Comparison of ENCODE assay signal across 16 cellular contexts in the genomic region with DNA sequence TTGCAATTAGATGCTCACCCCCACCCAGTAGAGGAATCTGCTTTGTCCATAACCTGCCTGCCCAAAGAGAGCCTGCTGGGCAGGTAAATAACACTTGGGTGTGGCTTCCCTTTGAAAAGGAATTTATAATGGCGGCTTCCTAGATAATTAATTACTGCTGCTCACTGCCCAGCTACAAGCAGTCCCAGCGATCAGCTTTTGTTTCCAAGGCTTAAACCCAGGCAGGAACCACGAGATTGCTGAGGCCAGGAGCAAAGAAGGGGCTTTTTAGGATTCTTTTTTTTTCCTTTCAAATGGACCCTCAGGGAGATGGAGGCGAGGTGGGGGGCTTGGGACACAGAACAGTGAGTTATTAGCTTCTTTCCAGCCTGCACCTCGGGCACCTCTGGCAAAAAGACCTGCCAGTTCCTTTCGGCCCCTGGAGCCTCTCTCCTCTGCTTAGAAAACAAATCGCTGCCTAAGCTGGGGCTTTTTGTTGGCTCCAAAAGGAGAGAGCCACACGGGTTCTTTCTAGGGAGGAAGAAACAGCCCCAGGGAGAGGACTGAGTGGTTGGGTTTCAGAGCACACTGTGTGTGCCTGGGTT.
A peak's percentile ranks its signal among the peaks of the same experiment; 100 is the strongest.
DNase-seq lines count a peak whose midpoint lies in the region; ATAC-seq lines count a peak whose summit lies in the region.
"Had no signal": no experiment of that assay in that cellular context is flagged by ENCODE, and none has a peak within 500 bp of the region (broad histone marks: within the 10 kb centered on the region; RNA-seq: fewer than 3 reads in every experiment).

No MANE protein-coding gene starts in this region.

- peak overlapping the region; percentile 88 for H3K27ac ChIP-seq in HUES64 (ENCODE audit: low read depth, low read length)
- peak overlapping the region; percentile 46 for H3K27ac ChIP-seq in muscle layer of duodenum (ENCODE audit: low read length)
- H3K27ac ChIP-seq: foreskin keratinocyte, SJSA1 had no signal

- peak overlapping the region; percentile 60; the same call in 1 of the 2 replicates for H3K9ac ChIP-seq in HUES64 (ENCODE audit: low read depth, low read length)

- H3K9me3 ChIP-seq in HUES64 (ENCODE audit: insufficient read depth, low read depth, low read length): no peaks in the 10 kb centered on the region
- no peaks in the 10 kb centered on the region for H3K9me3 ChIP-seq in muscle layer of duodenum (ENCODE audit: control insufficient read depth in 1 of 2, low read length in 2 of 2)

- ATAC-seq in esophagus mucosa: peak; percentile 31
- no peak for ATAC-seq in HG02852 (IDR thresholded peaks at IDR 0.05; ENCODE audit: unreplicated experiment)
- no peak for ATAC-seq in HG02588 (IDR thresholded peaks at IDR 0.05; ENCODE audit: unreplicated experiment)
- no peak for ATAC-seq in GM18907 (IDR thresholded peaks at IDR 0.05; ENCODE audit: unreplicated experiment)
- ATAC-seq: foreskin keratinocyte, HepG2, left lobe of liver had no signal

- DNase-seq in Ammon's horn (ENCODE audit: low spot score): peak; percentile 22
- DNase-seq in NCI-H2081 treated with DMSO at 0.1 percent for 48 hours (lab: John Stamatoyannopoulos, UW): no peak
- DNase-seq: activated naive CD8-positive, alpha-beta T cell treated with anti-CD3 and anti-CD28 coated beads, Interleukin-2, amount 10 ng/mL, durations not matched to agents 7 days and 5 days; DND-41; foreskin keratinocyte; HFFc6; NCI-H1092 treated with DMSO at 0.1 percent for 48 hours had no signal

- WGBS in HUES64: 22% methylated on average over 8 of the region's 8 CpGs

- H3K36me3 ChIP-seq in HUES64 (ENCODE audit: insufficient read depth, low read length) (no peaks in the 10 kb centered on the region), muscle layer of duodenum (ENCODE audit: control insufficient read depth in 1 of 2, insufficient read depth in 2 of 2, low read length in 2 of 2) (no peaks in the 10 kb centered on the region)
- H3K36me3 ChIP-seq: SJSA1 had no signal

- H3K4me3 ChIP-seq in HUES64 (ENCODE audit: low read length): no peak overlapping the region; the same call in 1 of the 2 replicates
- H3K4me3 ChIP-seq in muscle layer of duodenum (ENCODE audit: low read depth in 1 of 2, low read length in 2 of 2): no peak overlapping the region
- H3K4me3 ChIP-seq: SJSA1 had no signal

- H3K27me3 ChIP-seq in HUES64 (ENCODE audit: insufficient read depth, low read length): peaks cover 19% of the 10 kb centered on the region; the same call in 1 of the 2 replicates
- H3K27me3 ChIP-seq in muscle layer of duodenum (ENCODE audit: low read depth, low read length): no peaks in the 10 kb centered on the region
- H3K27me3 ChIP-seq: SJSA1 had no signal

- H3K4me1 ChIP-seq in HUES64 (ENCODE audit: insufficient read depth, low read length) (peaks cover 38% of the 10 kb centered on the region), muscle layer of duodenum (ENCODE audit: control insufficient read depth in 1 of 2, insufficient read depth in 2 of 2, low read length in 2 of 2) (peaks cover 17 to 33% of the 10 kb centered on the region in 2 donors)
- H3K4me1 ChIP-seq: foreskin keratinocyte had no signal
